In the genomic region with DNA sequence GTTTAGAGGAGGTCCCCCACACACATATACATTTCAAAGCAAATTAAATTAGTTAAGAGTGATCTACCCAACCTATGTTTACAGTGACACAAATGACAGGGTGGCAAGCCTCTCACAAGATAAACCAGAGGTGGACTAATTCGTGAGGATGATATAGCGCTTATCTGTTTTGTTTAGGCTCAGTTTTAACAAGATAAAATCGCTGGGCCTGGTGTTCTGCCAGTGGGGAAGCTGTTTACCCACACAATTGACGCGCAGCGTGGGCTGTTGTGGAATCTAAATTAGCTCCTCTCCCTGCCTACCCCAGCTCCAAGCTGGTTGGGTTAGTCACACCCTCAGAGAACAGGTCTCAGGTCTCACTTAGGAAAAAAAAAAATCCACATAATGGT, we compare ENCODE assay signal across 27 cellular contexts. TPM values are rescaled to one million over a fixed set of nuclear protein-coding genes. Genes with fewer than 3 reads are reported as not detected.
"Had no signal": no experiment of that assay in that cellular context is flagged by ENCODE, and none has a peak within 500 bp of the region (broad histone marks: within the 10 kb centered on the region; RNA-seq: fewer than 3 reads in every experiment).

No MANE protein-coding gene starts in this region.

- H3K27ac ChIP-seq: esophagus squamous epithelium, heart right ventricle, left lung, prostate gland, right atrium auricular region, suprapubic skin had no signal

- H3K9me3 ChIP-seq: esophagus squamous epithelium, heart right ventricle, left lung, prostate gland, right atrium auricular region, suprapubic skin had no signal

- H3K4me1 Mint-ChIP-seq: naive thymus-derived CD4-positive, alpha-beta T cell; nephron; stimulated activated naive CD8-positive, alpha-beta T cell treated with anti-CD3 and anti-CD28 coated beads, Interleukin-15, amount 100 ng/mL, for 72 hours had no signal

- H3K9me3 Mint-ChIP-seq: dendritic cell treated with granulocyte-macrophage colony-stimulating factor and Interleukin-4, amounts not matched to agents 40 ng/mL and 50 ng/mL, for 4 days; naive thymus-derived CD4-positive, alpha-beta T cell; nephron; stimulated activated naive CD8-positive, alpha-beta T cell treated with anti-CD3 and anti-CD28 coated beads, Interleukin-15, amount 100 ng/mL, for 72 hours had no signal

- ATAC-seq: heart right ventricle; left cardiac atrium; left lung; naive thymus-derived CD4-positive, alpha-beta T cell; sciatic nerve; stimulated activated naive CD8-positive, alpha-beta T cell treated with anti-CD3 and anti-CD28 coated beads, Interleukin-15, amount 100 ng/mL, for 72 hours had no signal

- H3K27ac Mint-ChIP-seq: dendritic cell treated with granulocyte-macrophage colony-stimulating factor and Interleukin-4, amounts not matched to agents 40 ng/mL and 50 ng/mL, for 4 days; naive thymus-derived CD4-positive, alpha-beta T cell; nephron; stimulated activated naive CD8-positive, alpha-beta T cell treated with anti-CD3 and anti-CD28 coated beads, Interleukin-15, amount 100 ng/mL, for 72 hours had no signal

- H3K27me3 Mint-ChIP-seq: stimulated activated naive CD8-positive, alpha-beta T cell treated with anti-CD3 and anti-CD28 coated beads, Interleukin-15, amount 100 ng/mL, for 72 hours had no signal

- H3K4me3 ChIP-seq: esophagus squamous epithelium, heart right ventricle, left lung, prostate gland, right atrium auricular region, smooth muscle cell, suprapubic skin had no signal

- H3K4me2 ChIP-seq: smooth muscle cell had no signal

- H3K4me3 Mint-ChIP-seq: dendritic cell treated with granulocyte-macrophage colony-stimulating factor and Interleukin-4, amounts not matched to agents 40 ng/mL and 50 ng/mL, for 4 days; naive thymus-derived CD4-positive, alpha-beta T cell; nephron; stimulated activated naive CD8-positive, alpha-beta T cell treated with anti-CD3 and anti-CD28 coated beads, Interleukin-15, amount 100 ng/mL, for 72 hours had no signal

- H3K4me1 ChIP-seq: esophagus squamous epithelium, heart right ventricle, left lung, prostate gland, right atrium auricular region, suprapubic skin had no signal

- DNase-seq: effector CD8-positive, alpha-beta T cell; esophagus squamous epithelium; foreskin melanocyte; glutamatergic neuron; heart right ventricle; hippocampal formation; left cardiac atrium; left lung; mesenchymal stem cell; midbrain; naive thymus-derived CD4-positive, alpha-beta T cell; nucleus accumbens; stimulated activated CD4-positive, alpha-beta T cell treated with anti-CD3 and anti-CD28 coated beads, Interleukin-12 subunit alpha, Interleukin-12 subunit beta, amount 100 ng/mL, for 4 hours; stimulated activated CD4-positive, alpha-beta T cell treated with anti-CD3 and anti-CD28 coated beads, Interleukin-1b, Interleukin-23, amount 100 ng/mL, for 48 hours; stimulated activated CD4-positive, alpha-beta T cell treated with anti-CD3 and anti-CD28 coated beads, Interleukin-4, amount 100 ng/mL, for 1 hour; stimulated activated CD8-positive, alpha-beta memory T cell treated with anti-CD3 and anti-CD28 coated beads, Interleukin-4, amount 100 ng/mL, for 48 hours; stimulated activated naive CD4-positive, alpha-beta T cell; stimulated activated naive CD8-positive, alpha-beta T cell treated with anti-CD3 and anti-CD28 coated beads, Interleukin-15, amount 100 ng/mL, for 72 hours; trophoblast cell had no signal

- H3K27me3 ChIP-seq: right atrium auricular region had no signal

- H3K36me3 Mint-ChIP-seq: naive thymus-derived CD4-positive, alpha-beta T cell had no signal

- H3K36me3 ChIP-seq: esophagus squamous epithelium, heart right ventricle, left lung, prostate gland, right atrium auricular region, suprapubic skin had no signal

RNA-seq across cellular contexts. Expression of a gene that starts 16.7 kb away (rescaled TPM):
- total RNA-seq: epithelial cell of proximal tubule had no signal
